ENCODE assay signal across 9 cellular contexts in the genomic region with DNA sequence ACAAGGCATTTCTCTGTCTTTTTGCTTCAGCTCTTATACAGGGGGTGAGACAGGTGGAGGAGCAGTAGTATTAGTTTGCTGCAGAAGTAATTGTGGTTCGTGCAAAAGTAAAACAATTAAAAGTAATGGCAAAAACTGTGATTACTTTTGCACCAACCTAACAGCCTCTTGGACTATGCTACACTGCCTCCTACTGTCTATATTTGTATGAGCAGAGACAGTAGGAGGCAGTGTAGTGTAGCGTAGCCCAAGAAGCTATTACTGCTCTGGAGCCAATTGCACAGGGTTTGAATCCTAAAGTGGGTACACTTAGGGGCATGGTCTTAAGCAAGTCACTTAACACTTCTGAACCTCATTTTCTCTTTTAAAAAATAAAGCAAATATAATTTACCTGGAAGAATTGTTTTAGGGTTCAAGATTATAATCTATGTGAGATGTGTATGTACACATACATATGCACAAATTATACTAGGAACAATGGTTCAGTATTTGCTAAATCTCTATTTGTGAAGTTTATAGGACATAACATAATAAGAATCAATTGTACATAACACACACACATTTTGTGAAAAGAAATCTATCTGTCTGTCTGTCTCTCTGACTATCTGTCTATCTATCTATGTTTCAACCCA.
A peak's percentile ranks its signal among the peaks of the same experiment; 100 is the strongest.
DNase-seq lines count a peak whose midpoint lies in the region; ATAC-seq, FAIRE-seq and TF ChIP-seq lines count a peak whose summit lies in the region.
"Had no signal": no experiment of that assay in that cellular context is flagged by ENCODE, and none has a peak within 500 bp of the region (broad histone marks: within the 10 kb centered on the region; RNA-seq: fewer than 3 reads in every experiment).

No MANE protein-coding gene starts in this region.

- no peaks in the 10 kb centered on the region for H3K27me3 ChIP-seq in SJCRH30
- H3K27me3 ChIP-seq in keratinocyte (ENCODE audit: control insufficient read depth, extremely low read depth, insufficient read depth, low read length): no peaks in the 10 kb centered on the region
- H3K27me3 ChIP-seq in CD4-positive, alpha-beta T cell (ENCODE audit: control insufficient read depth, insufficient read depth, low read length): no peaks in the 10 kb centered on the region

- no peak overlapping the region for H3K9ac ChIP-seq in keratinocyte (ENCODE audit: control insufficient read depth, extremely low read depth, insufficient read depth, low read length)

- FAIRE-seq in keratinocyte (lab: Jason Lieb, UNC): peak; percentile 17
- FAIRE-seq: islet of Langerhans had no signal

- no peak overlapping the region for H2AFZ ChIP-seq in keratinocyte (ENCODE audit: control insufficient read depth, low read length)

- POLR2A ChIA-PET in CD4-positive, alpha-beta T cell (lab: Charles Lee): no interaction called here

- no peaks in the 10 kb centered on the region for H3K36me3 Mint-ChIP-seq in natural killer cell treated with Interleukin-12 subunit alpha and Interleukin-12 subunit beta and Interleukin-15 and Interleukin-18, amount 100 ng/mL, for 72 hours
- H3K36me3 Mint-ChIP-seq in CD4-positive, alpha-beta T cell (ENCODE audit: low read depth): no peaks in the 10 kb centered on the region

- no peak overlapping the region for H3K27ac Mint-ChIP-seq in natural killer cell treated with Interleukin-12 subunit alpha and Interleukin-12 subunit beta and Interleukin-15 and Interleukin-18, amount 100 ng/mL, for 72 hours
- H3K27ac Mint-ChIP-seq in CD4-positive, alpha-beta T cell: no peak overlapping the region

- H4K20me1 ChIP-seq in keratinocyte (ENCODE audit: control insufficient read depth, extremely low read depth, insufficient read depth, low read length): no peaks in the 10 kb centered on the region

- peaks cover 8% of the 10 kb centered on the region for H3K9me3 Mint-ChIP-seq in natural killer cell treated with Interleukin-12 subunit alpha and Interleukin-12 subunit beta and Interleukin-15 and Interleukin-18, amount 100 ng/mL, for 72 hours
- H3K9me3 Mint-ChIP-seq in CD4-positive, alpha-beta T cell: peaks cover 7% of the 10 kb centered on the region

- H3K9me3 ChIP-seq in SJCRH30 (replicated peaks) (no peaks in the 10 kb centered on the region), keratinocyte (ENCODE audit: control insufficient read depth, low read depth, low read length) (no peaks in the 10 kb centered on the region)
- H3K9me3 ChIP-seq in CD4-positive, alpha-beta T cell (ENCODE audit: control insufficient read depth, low read length): no peaks in the 10 kb centered on the region

- no peaks in the 10 kb centered on the region for H3K4me1 Mint-ChIP-seq in natural killer cell treated with Interleukin-12 subunit alpha and Interleukin-12 subunit beta and Interleukin-15 and Interleukin-18, amount 100 ng/mL, for 72 hours (ENCODE audit: low read depth in 2 of 2)
- H3K4me1 Mint-ChIP-seq in CD4-positive, alpha-beta T cell (ENCODE audit: low read depth): no peaks in the 10 kb centered on the region

- intact Hi-C loops in CD4-positive, alpha-beta T cell (cut with DNase I, micrococcal nuclease): no loop called here

- no peaks in the 10 kb centered on the region for H3K27me3 Mint-ChIP-seq in natural killer cell treated with Interleukin-12 subunit alpha and Interleukin-12 subunit beta and Interleukin-15 and Interleukin-18, amount 100 ng/mL, for 72 hours
- H3K27me3 Mint-ChIP-seq in CD4-positive, alpha-beta T cell: no peaks in the 10 kb centered on the region

- peak; percentile 58 for ATAC-seq in GM18909 (IDR thresholded peaks at IDR 0.05; ENCODE audit: poor library complexity, unreplicated experiment)
- peak; percentile 60 for ATAC-seq in HG03103 (IDR thresholded peaks at IDR 0.05; ENCODE audit: low read depth, unreplicated experiment)
- ATAC-seq in natural killer cell treated with Interleukin-12 subunit alpha and Interleukin-12 subunit beta and Interleukin-15 and Interleukin-18, amount 100 ng/mL, for 72 hours: no peak
- no peak for ATAC-seq in CD4-positive, alpha-beta T cell (ENCODE audit: poor library complexity)

- DNase-seq in SJCRH30: peak; percentile 2 to 39
- DNase-seq in keratinocyte (ENCODE audit: low read depth, low spot score): no peak
- no peak for DNase-seq in natural killer cell treated with Interleukin-12 subunit alpha and Interleukin-12 subunit beta and Interleukin-15 and Interleukin-18, amount 100 ng/mL, for 72 hours (ENCODE audit: low spot score)
- DNase-seq in islet precursor cell: no peak
- DNase-seq in activated CD8-positive, alpha-beta memory T cell treated with anti-CD3 and anti-CD28 coated beads, Interleukin-2, amount 50 U/mL, for 48 hours: no peak
- DNase-seq in CD4-positive, alpha-beta T cell: no peak

- H3K4me3 Mint-ChIP-seq in natural killer cell treated with Interleukin-12 subunit alpha and Interleukin-12 subunit beta and Interleukin-15 and Interleukin-18, amount 100 ng/mL, for 72 hours: no peak overlapping the region
- H3K4me3 Mint-ChIP-seq in CD4-positive, alpha-beta T cell: no peak overlapping the region

- H3K79me2 ChIP-seq in keratinocyte (ENCODE audit: control insufficient read depth, insufficient read depth, low read length): no peaks in the 10 kb centered on the region

- H3K9me1 ChIP-seq in keratinocyte (ENCODE audit: control insufficient read depth, extremely low read depth, insufficient read depth, low read length): no peaks in the 10 kb centered on the region

- H3K36me3 ChIP-seq in SJCRH30 (no peaks in the 10 kb centered on the region), keratinocyte (ENCODE audit: control insufficient read depth in 2 of 2, extremely low read depth in 1 of 2, insufficient read depth in 2 of 2, low read length in 2 of 2) (no peaks in the 10 kb centered on the region)

- no peak overlapping the region for H3K4me2 ChIP-seq in keratinocyte (ENCODE audit: control insufficient read depth, extremely low read depth, insufficient read depth, low read depth, low read length)

- peak in 2 of 3 experiments; percentile 33 to 61 for TF ChIP-seq CTCF in keratinocyte (optimal IDR thresholded peaks at IDR 0.05 in 1 of 3, IDR thresholded peaks at IDR 0.05 in 1 of 3, conservative IDR thresholded peaks at IDR 0.05 in 1 of 3; ENCODE audit: extremely low read depth in 1 of 3, insufficient read depth in 2 of 3, low read length in 3 of 3)
- no peak for TF ChIP-seq CTCF in CD4-positive, alpha-beta T cell (IDR thresholded peaks at IDR 0.05)

- CTCF ChIA-PET in CD4-positive, alpha-beta T cell (lab: Charles Lee): no interaction called here

- no peak overlapping the region for H3K27ac ChIP-seq in SJCRH30
- no peak overlapping the region for H3K27ac ChIP-seq in keratinocyte (ENCODE audit: control insufficient read depth, insufficient read depth, low read length)
- no peak overlapping the region for H3K27ac ChIP-seq in CD4-positive, alpha-beta T cell (ENCODE audit: low read depth, low read length)

- H3K4me3 ChIP-seq in SJCRH30: no peak overlapping the region
- no peak overlapping the region for H3K4me3 ChIP-seq in keratinocyte (ENCODE audit: control insufficient read depth in 2 of 3, extremely low read depth in 1 of 3, insufficient read depth in 2 of 3, low read depth in 1 of 3, low read length in 3 of 3)

- dilution Hi-C loops in keratinocyte (cut with MboI; ENCODE audit: extremely low pct_ligation_motif_present, low sequenced_read_pairs): no loop called here

- H3K4me1 ChIP-seq in SJCRH30: no peaks in the 10 kb centered on the region
- H3K4me1 ChIP-seq in keratinocyte (ENCODE audit: control insufficient read depth, extremely low read depth, insufficient read depth, low read length): no peaks in the 10 kb centered on the region

Comparison
In these comparisons a context has a peak if more than half of its experiments do, and no peak if none do; other contexts are left out.
1. ATAC-seq: peak in GM18909 (single experiment) and HG03103 (single experiment); none in natural killer cell treated with Interleukin-12 subunit alpha and Interleukin-12 subunit beta and Interleukin-15 and Interleukin-18, amount 100 ng/mL, for 72 hours (0 of 2) and CD4-positive, alpha-beta T cell (single experiment).
2. DNase-seq: peak in SJCRH30 (2 of 2); none in keratinocyte (single experiment), natural killer cell treated with Interleukin-12 subunit alpha and Interleukin-12 subunit beta and Interleukin-15 and Interleukin-18, amount 100 ng/mL, for 72 hours (single experiment), islet precursor cell (single experiment), activated CD8-positive, alpha-beta memory T cell treated with anti-CD3 and anti-CD28 coated beads, Interleukin-2, amount 50 U/mL, for 48 hours (single experiment) and CD4-positive, alpha-beta T cell (0 of 10).